8 cellular contexts compared by ENCODE assay signal in the genomic region with DNA sequence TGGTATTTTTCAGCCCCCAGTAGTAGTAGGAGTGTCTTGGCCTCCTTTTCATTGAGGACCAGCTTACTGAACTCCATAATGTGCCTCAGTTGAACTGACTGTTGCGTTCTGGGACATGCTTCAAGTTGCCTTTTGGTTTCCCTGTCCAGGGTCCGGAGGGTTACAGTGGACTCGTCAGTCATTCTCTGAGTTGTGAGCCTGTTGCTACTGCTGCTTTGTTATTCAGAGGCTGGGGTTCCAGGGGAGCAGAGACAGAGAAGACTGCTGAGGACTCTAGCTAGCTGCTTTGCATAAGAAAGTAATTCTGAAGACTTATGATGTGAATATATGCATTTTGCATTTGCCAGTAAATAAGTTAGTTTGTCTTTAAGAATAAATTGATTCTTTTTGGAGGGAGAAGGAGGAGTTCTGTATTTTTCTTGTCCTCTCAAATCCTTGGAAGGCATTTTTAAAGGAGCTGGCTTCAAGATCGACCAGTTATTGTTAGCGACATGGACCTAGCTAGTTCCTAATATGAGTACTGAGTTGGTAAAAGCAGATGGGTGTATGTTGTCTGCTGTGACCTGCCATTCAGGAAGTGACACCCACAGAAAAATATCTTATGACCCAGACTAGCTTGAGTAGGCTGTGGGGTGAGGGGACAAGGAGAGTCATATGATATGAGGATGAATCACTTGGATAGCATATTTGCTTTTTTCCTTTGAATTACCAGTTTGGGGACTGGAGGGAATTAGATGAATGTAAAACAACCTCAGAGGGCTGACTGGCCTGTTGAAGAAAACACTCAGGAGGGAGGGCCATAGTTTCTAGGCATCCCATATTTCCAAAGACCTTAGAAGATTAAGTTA. TPM values are rescaled to one million over a fixed set of nuclear protein-coding genes. Genes with fewer than 3 reads are reported as not detected.
DNase-seq lines count a peak whose midpoint lies in the region; ATAC-seq and TF ChIP-seq lines count a peak whose summit lies in the region.

No MANE protein-coding gene starts in this region.

- H3K4me3 Mint-ChIP-seq in stimulated activated naive CD8-positive, alpha-beta T cell treated with anti-CD3 and anti-CD28 coated beads, Interleukin-15, amount 100 ng/mL, for 72 hours: peak overlapping the region in 1 of 2 donors; percentile 6
- no peak overlapping the region for H3K4me3 Mint-ChIP-seq in progenitor cell of endocrine pancreas (ENCODE audit: low read depth)

- in situ Hi-C loops in mammary epithelial cell (cut with MboI; ENCODE audit: low sequenced_read_pairs in 2 of 2): no loop called here

- H3K4me2 ChIP-seq in mammary epithelial cell (ENCODE audit: insufficient read depth, low read depth, low read length): peak overlapping the region; percentile 71

- H3K27ac ChIP-seq in RWPE1 (peak overlapping the region; percentile 91), mammary epithelial cell (ENCODE audit: insufficient read depth, low read depth, low read length) (peak overlapping the region; percentile 85)

- CTCF ChIA-PET in RWPE1 (lab: Yijun Ruan, JAX): no interaction called here
- CTCF ChIA-PET in mammary epithelial cell (lab: Charles Lee; ENCODE audit: low non-redundant PET): no interaction called here

- H3K9me3 ChIP-seq in mammary epithelial cell (replicated peaks; ENCODE audit: insufficient read depth, low read length): no peaks in the 10 kb centered on the region

- H3K36me3 Mint-ChIP-seq in progenitor cell of endocrine pancreas (ENCODE audit: insufficient read depth): peaks cover 12% of the 10 kb centered on the region

- no peaks in the 10 kb centered on the region for H3K27me3 ChIP-seq in mammary epithelial cell (ENCODE audit: insufficient read depth, low read length)

- 64% methylated on average over 5 of the region's 5 CpGs for WGBS in mammary epithelial cell (ENCODE audit: low coverage, missing lambda C conversion rate)

- no peak overlapping the region for H2AFZ ChIP-seq in mammary epithelial cell (ENCODE audit: low read depth, low read length)

- no peaks in the 10 kb centered on the region for H4K20me1 ChIP-seq in mammary epithelial cell (ENCODE audit: insufficient read depth, low read length)

- H3K4me3 ChIP-seq in mammary epithelial cell (replicated peaks in 1 of 3; ENCODE audit: insufficient read depth in 1 of 3, low read depth in 2 of 3, low read length in 3 of 3): no peak overlapping the region

- POLR2A ChIA-PET in RWPE1 (lab: Yijun Ruan, JAX; ENCODE audit: low non-redundant PET): no interaction called here

- H3K36me3 ChIP-seq in mammary epithelial cell (ENCODE audit: insufficient read depth, low read length): peaks cover 28% of the 10 kb centered on the region

- DNase-seq in activated CD8-positive, alpha-beta memory T cell treated with anti-CD3 and anti-CD28 coated beads for 24 hours: peak; percentile 57
- DNase-seq in activated CD8-positive, alpha-beta memory T cell treated with anti-CD3 and anti-CD28 coated beads, Interleukin-2, amount 50 U/mL, for 48 hours: no peak
- DNase-seq in RWPE1 (ENCODE audit: low spot score): peak; percentile 89
- peak; percentile 92 for DNase-seq in mammary epithelial cell
- DNase-seq in kidney glomerular epithelial cell (lab: John Stamatoyannopoulos, UW): peak; percentile 73
- DNase-seq in stimulated activated naive CD8-positive, alpha-beta T cell treated with anti-CD3 and anti-CD28 coated beads, Interleukin-15, amount 100 ng/mL, for 72 hours: peak; percentile 20 to 29
- no peak for DNase-seq in progenitor cell of endocrine pancreas (ENCODE audit: low spot score, unreplicated experiment)

- peaks cover 77% of the 10 kb centered on the region for H3K79me2 ChIP-seq in mammary epithelial cell (ENCODE audit: insufficient read depth, low read length)

- H3K27me3 Mint-ChIP-seq in stimulated activated naive CD8-positive, alpha-beta T cell treated with anti-CD3 and anti-CD28 coated beads, Interleukin-15, amount 100 ng/mL, for 72 hours: no peaks in the 10 kb centered on the region
- H3K27me3 Mint-ChIP-seq in progenitor cell of endocrine pancreas: no peaks in the 10 kb centered on the region

- H3K4me1 Mint-ChIP-seq in stimulated activated naive CD8-positive, alpha-beta T cell treated with anti-CD3 and anti-CD28 coated beads, Interleukin-15, amount 100 ng/mL, for 72 hours: peaks cover 11% of the 10 kb centered on the region
- H3K4me1 Mint-ChIP-seq in progenitor cell of endocrine pancreas (ENCODE audit: low read depth): no peaks in the 10 kb centered on the region

- TF ChIP-seq CTCF in RWPE1 (conservative IDR thresholded peaks at IDR 0.05; ENCODE audit: low read depth): no peak
- TF ChIP-seq CTCF in mammary epithelial cell (conservative IDR thresholded peaks at IDR 0.05 in 1 of 2, IDR thresholded peaks at IDR 0.05 in 1 of 2; ENCODE audit: extremely low read depth in 1 of 2, insufficient read depth in 1 of 2, low read depth in 1 of 2, low read length in 2 of 2): no peak
- no peak for TF ChIP-seq CTCF in progenitor cell of endocrine pancreas (IDR thresholded peaks at IDR 0.05; ENCODE audit: unreplicated experiment)

- TSS peak; percentile 92 for BruUV-seq in mammary epithelial cell (replicated peaks; lab: Mats Ljungman, UMichigan)

- no peaks in the 10 kb centered on the region for H3K9me3 Mint-ChIP-seq in stimulated activated naive CD8-positive, alpha-beta T cell treated with anti-CD3 and anti-CD28 coated beads, Interleukin-15, amount 100 ng/mL, for 72 hours
- no peaks in the 10 kb centered on the region for H3K9me3 Mint-ChIP-seq in progenitor cell of endocrine pancreas (ENCODE audit: low read depth)

- dilution Hi-C loops in mammary epithelial cell (cut with HindIII; ENCODE audit: low sequenced_read_pairs): no loop called here

- intact Hi-C loops in mammary epithelial cell (cut with micrococcal nuclease): loop anchor here (1.0 kb wide), 1 partner anchor 8 kb away; a partner anchor contains a TSS

- peak overlapping the region in 1 of 2 donors; percentile 7 for H3K27ac Mint-ChIP-seq in stimulated activated naive CD8-positive, alpha-beta T cell treated with anti-CD3 and anti-CD28 coated beads, Interleukin-15, amount 100 ng/mL, for 72 hours
- no peak overlapping the region for H3K27ac Mint-ChIP-seq in progenitor cell of endocrine pancreas

- peaks cover 61% of the 10 kb centered on the region for H3K4me1 ChIP-seq in mammary epithelial cell (ENCODE audit: insufficient read depth, low read length)

- ATAC-seq in HG02981 (IDR thresholded peaks at IDR 0.05; ENCODE audit: unreplicated experiment): peak; percentile 80
- ATAC-seq in stimulated activated naive CD8-positive, alpha-beta T cell treated with anti-CD3 and anti-CD28 coated beads, Interleukin-15, amount 100 ng/mL, for 72 hours: peak; percentile 100

- peak overlapping the region; percentile 46 for H3K9ac ChIP-seq in mammary epithelial cell (ENCODE audit: insufficient read depth, low read length)

RNA-seq across cellular contexts. Expression of a gene that starts 8.3 kb away (rescaled TPM):
- 10 to 100 TPM; 57.4 to 74.5 TPM for total RNA-seq in mammary epithelial cell
- 55.8 TPM for polyA plus RNA-seq in mammary epithelial cell
- polyA minus RNA-seq in mammary epithelial cell: 66.0 TPM
- 18.0 and 18.9 TPM in 2 replicates for total RNA-seq in progenitor cell of endocrine pancreas

RNA-seq across cellular contexts. Expression of a gene that starts 15.5 kb away (rescaled TPM):
- total RNA-seq in mammary epithelial cell (10 to 100 TPM; 11.3 to 11.7 TPM), progenitor cell of endocrine pancreas (21.1 and 24.3 TPM in 2 replicates)
- 13.3 TPM for polyA plus RNA-seq in mammary epithelial cell
- not detected for polyA minus RNA-seq in mammary epithelial cell

RNA-seq across cellular contexts. Expression of a gene that starts 38.3 kb away (rescaled TPM):
- total RNA-seq in mammary epithelial cell (10 to 100 TPM; 31.4 to 33.8 TPM), progenitor cell of endocrine pancreas (4.3 TPM in 2 replicates)
- polyA plus RNA-seq in mammary epithelial cell: 22.9 TPM
- 14.2 TPM for polyA minus RNA-seq in mammary epithelial cell

RNA-seq across cellular contexts. Expression of a gene that starts 59.3 kb away (rescaled TPM):
- total RNA-seq in mammary epithelial cell (not detected), progenitor cell of endocrine pancreas (0.91 and 0.96 TPM in 2 replicates)
- polyA plus RNA-seq in mammary epithelial cell: 0.05 TPM
- polyA minus RNA-seq in mammary epithelial cell: not detected

Comparison
In these comparisons a context has a peak if more than half of its experiments do, and no peak if none do; other contexts are left out.
1. DNase-seq: peak in activated CD8-positive, alpha-beta memory T cell treated with anti-CD3 and anti-CD28 coated beads for 24 hours (single experiment), RWPE1 (single experiment), mammary epithelial cell (single experiment), kidney glomerular epithelial cell (single experiment) and stimulated activated naive CD8-positive, alpha-beta T cell treated with anti-CD3 and anti-CD28 coated beads, Interleukin-15, amount 100 ng/mL, for 72 hours (2 of 2); none in activated CD8-positive, alpha-beta memory T cell treated with anti-CD3 and anti-CD28 coated beads, Interleukin-2, amount 50 U/mL, for 48 hours (single experiment) and progenitor cell of endocrine pancreas (single experiment).